13 cellular contexts compared by ENCODE assay signal in the genomic region with DNA sequence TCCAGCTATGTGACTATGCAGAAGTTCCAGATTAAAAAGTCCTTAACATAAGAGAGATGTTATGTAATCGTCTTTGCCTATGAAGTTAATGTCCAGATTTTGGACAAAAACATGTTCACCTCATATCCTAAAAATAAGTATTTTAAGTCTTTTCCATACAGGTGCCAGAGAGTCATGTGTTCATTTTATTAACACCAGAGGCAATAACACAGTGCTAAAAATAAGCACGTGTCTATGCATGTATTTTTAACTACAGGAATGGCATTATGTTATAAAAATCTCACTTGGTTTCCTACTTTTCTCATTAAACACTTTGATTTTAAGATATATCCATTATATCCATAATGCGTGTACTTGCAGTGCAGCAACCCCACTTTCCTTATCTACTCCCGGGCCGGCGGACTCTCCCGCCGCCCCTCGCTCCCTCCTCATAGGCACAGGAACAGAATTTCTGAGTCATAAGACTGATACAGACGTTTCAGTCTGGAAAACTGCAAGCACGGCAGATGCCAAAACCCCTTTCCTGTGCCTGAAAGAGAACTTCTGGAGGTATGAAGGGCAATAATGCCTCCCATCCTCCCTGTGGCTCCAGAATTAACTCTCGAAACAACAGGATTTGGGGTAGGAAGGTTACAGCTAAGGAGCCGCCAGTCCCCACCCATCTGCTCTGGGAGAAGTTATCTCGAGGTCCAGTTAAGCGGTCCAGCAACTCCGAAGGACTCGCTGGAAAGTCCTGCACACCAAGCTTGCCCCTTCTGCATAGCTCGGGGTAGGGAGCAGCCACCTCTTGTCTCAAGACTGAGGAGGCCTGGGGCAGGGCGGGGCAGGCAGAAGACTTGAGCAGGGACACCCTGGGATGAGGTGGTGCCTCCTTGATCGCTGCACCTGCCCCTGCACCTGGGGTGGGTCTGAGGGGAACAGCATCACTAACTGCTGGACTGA. TPM values are rescaled to one million over a fixed set of nuclear protein-coding genes. Genes with fewer than 3 reads are reported as not detected.
DNase-seq lines count a peak whose midpoint lies in the region; ATAC-seq and TF ChIP-seq lines count a peak whose summit lies in the region.
"Had no signal": no experiment of that assay in that cellular context is flagged by ENCODE, and none has a peak within 500 bp of the region (broad histone marks: within the 10 kb centered on the region; RNA-seq: fewer than 3 reads in every experiment).

No MANE protein-coding gene starts in this region.

- H4K20me1 ChIP-seq in osteoblast (ENCODE audit: insufficient read depth, low read length) (no peaks in the 10 kb centered on the region), OCI-LY7 (ENCODE audit: insufficient read depth, low read length) (no peaks in the 10 kb centered on the region)

- POLR2A ChIA-PET in AG04450 (lab: Yijun Ruan, JAX) = no interaction called here
- POLR2A ChIA-PET in OCI-LY7 (lab: Charles Lee) = no interaction called here

- H3K4me1 ChIP-seq in osteoblast (ENCODE audit: insufficient read depth, low read length) (peaks cover 5% of the 10 kb centered on the region), OCI-LY7 (ENCODE audit: insufficient read depth, low read length, poor library complexity, severe bottlenecking) (no peaks in the 10 kb centered on the region)

- H2AFZ ChIP-seq in osteoblast (ENCODE audit: low read length) (no peak overlapping the region), OCI-LY7 (ENCODE audit: low read length) (no peak overlapping the region)

- H3K4me3 ChIP-seq in AG04450 (ENCODE audit: low read depth, low read length) (no peak overlapping the region), fibroblast of the aortic adventitia (ENCODE audit: low read depth, low read length) (peak overlapping the region; percentile 56), osteoblast (ENCODE audit: insufficient read depth, low read length) (peak overlapping the region; percentile 33), OCI-LY7 (ENCODE audit: low read depth, low read length, poor library complexity, severe bottlenecking) (no peak overlapping the region)

- no peaks in the 10 kb centered on the region for H3K79me2 ChIP-seq in osteoblast (ENCODE audit: insufficient read depth, low read length)
- no peaks in the 10 kb centered on the region for H3K79me2 ChIP-seq in OCI-LY7 (ENCODE audit: insufficient read depth, low read depth, low read length)

- H3K27ac ChIP-seq in AG04450 (ENCODE audit: low read depth, low read length) (peak overlapping the region; percentile 11), osteoblast (ENCODE audit: low read depth, low read length) (no peak overlapping the region), OCI-LY7 (ENCODE audit: low read depth, low read length, poor library complexity, severe bottlenecking) (no peak overlapping the region)
- H3K27ac ChIP-seq: epithelial cell of prostate had no signal

- peak overlapping the region; percentile 69 for H3K4me2 ChIP-seq in osteoblast (ENCODE audit: insufficient read depth, low read length)
- no peak overlapping the region for H3K4me2 ChIP-seq in OCI-LY7 (ENCODE audit: low read length)

- H3K9me2 ChIP-seq in OCI-LY7 (ENCODE audit: insufficient read depth, low read length) = no peaks in the 10 kb centered on the region

- ATAC-seq in SK-N-SH treated with all-trans-retinoic acid at 6 μM for 48 hours (peak; percentile 53), GM21723 (IDR thresholded peaks at IDR 0.05; ENCODE audit: unreplicated experiment) (no peak)

- H3K9me3 ChIP-seq in AG04450 (ENCODE audit: control insufficient read depth, insufficient read depth, low read length) (no peaks in the 10 kb centered on the region), osteoblast (ENCODE audit: low read depth, low read length) (no peaks in the 10 kb centered on the region), OCI-LY7 (ENCODE audit: low read length) (no peaks in the 10 kb centered on the region)
- H3K9me3 ChIP-seq: spleen had no signal

- CTCF ChIA-PET in AG04450 (lab: Charles Lee) (interaction anchor here (0.9 to 1.9 kb wide), 4 partner anchors 16 to 570 kb away, joined by 3 to 5 read pairs (median 3); no protein-coding TSS in a partner anchor), OCI-LY7 (lab: Charles Lee; ENCODE audit: unreplicated experiment) (interaction anchor here (0.8 to 2.2 kb wide), 2 partner anchors 23 to 59 kb away, joined by 3 to 6 read pairs; a partner anchor contains a TSS)

- DNase-seq in AG04450 (ENCODE audit: low read depth, low spot score) (no peak), fibroblast of the aortic adventitia (ENCODE audit: low read depth) (peak; percentile 74), osteoblast (ENCODE audit: insufficient read length, low spot score, missing footprints) (no peak), middle frontal gyrus (ENCODE audit: extremely low spot score, low spot score) (no peak), COR-L47 (lab: John Stamatoyannopoulos, UW) (no peak), OCI-LY7 (ENCODE audit: low spot score) (no peak)
- DNase-seq: NCI-H1048, NCI-H524 treated with DMSO at 0.1 percent for 48 hours, spleen had no signal

- BruUV-seq in OCI-LY7 (replicated peaks; lab: Mats Ljungman, UMichigan) = no TSS peak

- intact Hi-C loops in OCI-LY7 (cut with micrococcal nuclease; ENCODE audit: unreplicated experiment) = loop anchor here (2.0 to 5.0 kb wide), 4 partner anchors 50 to 525 kb away; no protein-coding TSS in a partner anchor

- no peaks in the 10 kb centered on the region for H3K36me3 ChIP-seq in osteoblast (ENCODE audit: insufficient read depth, low read length)
- no peaks in the 10 kb centered on the region for H3K36me3 ChIP-seq in OCI-LY7 (ENCODE audit: insufficient read depth, low read length)
- H3K36me3 ChIP-seq: spleen, WERI-Rb-1 had no signal

- TF ChIP-seq CTCF in AG04450 (IDR thresholded peaks at IDR 0.05; ENCODE audit: low read depth, low read length) (no peak), fibroblast of the aortic adventitia (IDR thresholded peaks at IDR 0.05; ENCODE audit: insufficient read depth, low read length) (no peak), osteoblast (IDR thresholded peaks at IDR 0.05; ENCODE audit: extremely low read depth, low read depth, low read length) (no peak), OCI-LY7 (conservative IDR thresholded peaks at IDR 0.05; ENCODE audit: low read length) (no peak)

- H3K27me3 ChIP-seq in AG04450 (ENCODE audit: control insufficient read depth, insufficient read depth, low read length) (peaks cover 18% of the 10 kb centered on the region), osteoblast (ENCODE audit: insufficient read depth, low read length) (peaks cover 11% of the 10 kb centered on the region)
- H3K27me3 ChIP-seq: spleen had no signal

TF ChIP-seq in SK-N-SH treated with all-trans-retinoic acid at 6 μM for 48 hours, 23 proteins besides CTCF, POLR2A, EP300 and RAD21:
- TF ChIP-seq SNAI2 (CRISPR knock-in tag; IDR thresholded peaks at IDR 0.05) (no peak), ZNF565 (CRISPR knock-in tag; conservative IDR thresholded peaks at IDR 0.05; ENCODE audit: low read depth) (no peak), ZC3H10 (CRISPR knock-in tag; IDR thresholded peaks at IDR 0.05) (no peak), BACH2 (CRISPR knock-in tag; IDR thresholded peaks at IDR 0.05; ENCODE audit: borderline replicate concordance) (no peak), OSR1 (CRISPR knock-in tag; IDR thresholded peaks at IDR 0.05) (no peak), CSDC2 (CRISPR knock-in tag; IDR thresholded peaks at IDR 0.05) (no peak), PPARA (CRISPR knock-in tag; IDR thresholded peaks at IDR 0.05; ENCODE audit: borderline replicate concordance) (no peak), ZFP30 (CRISPR knock-in tag; IDR thresholded peaks at IDR 0.05) (no peak), ZNF70 (CRISPR knock-in tag; IDR thresholded peaks at IDR 0.05) (no peak)
- TF ChIP-seq, protein P1, sequence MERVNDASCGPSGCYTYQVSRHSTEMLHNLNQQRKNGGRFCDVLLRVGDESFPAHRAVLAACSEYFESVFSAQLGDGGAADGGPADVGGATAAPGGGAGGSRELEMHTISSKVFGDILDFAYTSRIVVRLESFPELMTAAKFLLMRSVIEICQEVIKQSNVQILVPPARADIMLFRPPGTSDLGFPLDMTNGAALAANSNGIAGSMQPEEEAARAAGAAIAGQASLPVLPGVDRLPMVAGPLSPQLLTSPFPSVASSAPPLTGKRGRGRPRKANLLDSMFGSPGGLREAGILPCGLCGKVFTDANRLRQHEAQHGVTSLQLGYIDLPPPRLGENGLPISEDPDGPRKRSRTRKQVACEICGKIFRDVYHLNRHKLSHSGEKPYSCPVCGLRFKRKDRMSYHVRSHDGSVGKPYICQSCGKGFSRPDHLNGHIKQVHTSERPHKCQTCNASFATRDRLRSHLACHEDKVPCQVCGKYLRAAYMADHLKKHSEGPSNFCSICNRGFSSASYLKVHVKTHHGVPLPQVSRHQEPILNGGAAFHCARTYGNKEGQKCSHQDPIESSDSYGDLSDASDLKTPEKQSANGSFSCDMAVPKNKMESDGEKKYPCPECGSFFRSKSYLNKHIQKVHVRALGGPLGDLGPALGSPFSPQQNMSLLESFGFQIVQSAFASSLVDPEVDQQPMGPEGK (CRISPR knock-in tag; IDR thresholded peaks at IDR 0.05; ENCODE audit: borderline replicate concordance) = no peak
TF ChIP-seq in SK-N-SH treated with all-trans-retinoic acid at 6 μM for 48 hours: peak in this region for 0.

RNA-seq across cellular contexts. Expression of a gene that starts 22.2 kb away (rescaled TPM):
- 0.21 and 0.30 TPM in 2 replicates for polyA plus RNA-seq in AG04450 (2011; rRNA removed)
- 0.41 TPM in 1 of 2 replicates, not detected in the other for polyA minus RNA-seq in AG04450 (2011; rRNA and poly(A)+ RNA removed)
- total RNA-seq in fibroblast of the aortic adventitia (ENCODE audit: low replicate concordance) = 0.18 TPM in 1 of 2 replicates, not detected in the other
- total RNA-seq in osteoblast = not detected in 2 replicates
- total RNA-seq in OCI-LY7 (2014; rRNA removed; shearing (Covaris generic)) = 1.5 and 1.8 TPM in 2 replicates
- total RNA-seq in OCI-LY7 (2022) = 23.6 and 27.4 TPM in 2 replicates

RNA-seq across cellular contexts. Expression of a gene that starts 41.1 kb away (rescaled TPM):
- polyA plus RNA-seq in AG04450 (2011; rRNA removed) = 77.8 and 123 TPM in 2 replicates
- polyA minus RNA-seq in AG04450 (2011; rRNA and poly(A)+ RNA removed) = 13.0 and 29.6 TPM in 2 replicates
- total RNA-seq in fibroblast of the aortic adventitia (ENCODE audit: low replicate concordance) (59.9 and 89.8 TPM in 2 replicates), osteoblast (50.3 and 54.8 TPM in 2 replicates), OCI-LY7 (2022) (39.1 and 45.9 TPM in 2 replicates)
- 32.8 and 33.4 TPM in 2 replicates for total RNA-seq in OCI-LY7 (2014; rRNA removed; shearing (Covaris generic))

Comparison
In these comparisons a context has a peak if more than half of its experiments do, and no peak if none do; other contexts are left out.
1. H3K4me3 ChIP-seq: peak in fibroblast of the aortic adventitia (single experiment) and osteoblast (single experiment); none in AG04450 (single experiment) and OCI-LY7 (single experiment).